In the genomic region with DNA sequence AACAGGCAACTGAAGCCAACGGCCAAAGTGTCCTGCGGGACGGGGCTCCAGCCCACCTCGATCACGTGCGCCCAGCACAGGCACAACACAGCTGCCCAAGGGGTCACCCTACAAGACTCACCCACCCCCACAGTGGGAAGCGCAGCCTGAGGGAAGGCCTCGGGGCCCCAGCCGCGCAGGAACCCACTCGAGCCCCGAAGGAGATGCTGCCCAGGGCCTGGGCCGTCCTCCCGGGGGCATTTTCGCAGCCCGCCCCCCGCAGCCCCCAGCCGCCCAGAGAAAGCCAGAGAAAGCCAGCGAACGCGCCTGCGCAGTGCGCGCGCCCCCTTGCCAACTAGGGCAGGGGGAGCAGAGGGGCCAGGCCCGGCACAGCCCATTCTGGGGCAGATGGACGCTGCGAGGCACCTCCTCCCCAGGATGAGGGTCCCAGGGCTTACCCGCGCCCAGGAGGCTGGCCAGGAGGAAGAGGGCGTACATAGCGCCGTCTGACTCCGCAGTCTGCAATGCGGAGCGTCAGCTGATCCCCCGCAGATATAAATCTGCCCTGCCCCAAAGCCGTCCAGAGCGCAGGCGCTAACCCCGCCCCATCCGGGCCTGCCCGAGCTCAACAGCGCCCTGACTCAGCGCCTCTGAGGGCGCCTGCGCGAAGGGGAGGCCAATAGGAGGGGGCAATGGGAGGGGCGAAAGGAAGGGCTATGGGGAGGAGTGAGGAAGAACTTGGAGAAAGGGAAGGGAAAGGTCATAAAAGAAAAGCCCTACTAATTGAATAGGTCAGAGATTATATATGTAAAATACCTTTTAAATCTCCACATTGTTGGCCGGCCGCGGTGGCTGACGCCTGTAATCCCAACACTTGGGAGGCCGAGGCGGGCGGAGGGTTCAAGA, we compare ENCODE assay signal across 1 cellular context.
TF ChIP-seq lines count a peak whose summit lies in the region.

Gene PSAP (minus strand): TSS at position 507 of the 885 bp plus-strand sequence. CDS start 30 bp downstream, at position 477.

TF ChIP-seq in K562, 482 proteins besides CTCF, POLR2A, EP300 and RAD21 (continued from another document and continues in another):
- TF ChIP-seq, protein P1, sequence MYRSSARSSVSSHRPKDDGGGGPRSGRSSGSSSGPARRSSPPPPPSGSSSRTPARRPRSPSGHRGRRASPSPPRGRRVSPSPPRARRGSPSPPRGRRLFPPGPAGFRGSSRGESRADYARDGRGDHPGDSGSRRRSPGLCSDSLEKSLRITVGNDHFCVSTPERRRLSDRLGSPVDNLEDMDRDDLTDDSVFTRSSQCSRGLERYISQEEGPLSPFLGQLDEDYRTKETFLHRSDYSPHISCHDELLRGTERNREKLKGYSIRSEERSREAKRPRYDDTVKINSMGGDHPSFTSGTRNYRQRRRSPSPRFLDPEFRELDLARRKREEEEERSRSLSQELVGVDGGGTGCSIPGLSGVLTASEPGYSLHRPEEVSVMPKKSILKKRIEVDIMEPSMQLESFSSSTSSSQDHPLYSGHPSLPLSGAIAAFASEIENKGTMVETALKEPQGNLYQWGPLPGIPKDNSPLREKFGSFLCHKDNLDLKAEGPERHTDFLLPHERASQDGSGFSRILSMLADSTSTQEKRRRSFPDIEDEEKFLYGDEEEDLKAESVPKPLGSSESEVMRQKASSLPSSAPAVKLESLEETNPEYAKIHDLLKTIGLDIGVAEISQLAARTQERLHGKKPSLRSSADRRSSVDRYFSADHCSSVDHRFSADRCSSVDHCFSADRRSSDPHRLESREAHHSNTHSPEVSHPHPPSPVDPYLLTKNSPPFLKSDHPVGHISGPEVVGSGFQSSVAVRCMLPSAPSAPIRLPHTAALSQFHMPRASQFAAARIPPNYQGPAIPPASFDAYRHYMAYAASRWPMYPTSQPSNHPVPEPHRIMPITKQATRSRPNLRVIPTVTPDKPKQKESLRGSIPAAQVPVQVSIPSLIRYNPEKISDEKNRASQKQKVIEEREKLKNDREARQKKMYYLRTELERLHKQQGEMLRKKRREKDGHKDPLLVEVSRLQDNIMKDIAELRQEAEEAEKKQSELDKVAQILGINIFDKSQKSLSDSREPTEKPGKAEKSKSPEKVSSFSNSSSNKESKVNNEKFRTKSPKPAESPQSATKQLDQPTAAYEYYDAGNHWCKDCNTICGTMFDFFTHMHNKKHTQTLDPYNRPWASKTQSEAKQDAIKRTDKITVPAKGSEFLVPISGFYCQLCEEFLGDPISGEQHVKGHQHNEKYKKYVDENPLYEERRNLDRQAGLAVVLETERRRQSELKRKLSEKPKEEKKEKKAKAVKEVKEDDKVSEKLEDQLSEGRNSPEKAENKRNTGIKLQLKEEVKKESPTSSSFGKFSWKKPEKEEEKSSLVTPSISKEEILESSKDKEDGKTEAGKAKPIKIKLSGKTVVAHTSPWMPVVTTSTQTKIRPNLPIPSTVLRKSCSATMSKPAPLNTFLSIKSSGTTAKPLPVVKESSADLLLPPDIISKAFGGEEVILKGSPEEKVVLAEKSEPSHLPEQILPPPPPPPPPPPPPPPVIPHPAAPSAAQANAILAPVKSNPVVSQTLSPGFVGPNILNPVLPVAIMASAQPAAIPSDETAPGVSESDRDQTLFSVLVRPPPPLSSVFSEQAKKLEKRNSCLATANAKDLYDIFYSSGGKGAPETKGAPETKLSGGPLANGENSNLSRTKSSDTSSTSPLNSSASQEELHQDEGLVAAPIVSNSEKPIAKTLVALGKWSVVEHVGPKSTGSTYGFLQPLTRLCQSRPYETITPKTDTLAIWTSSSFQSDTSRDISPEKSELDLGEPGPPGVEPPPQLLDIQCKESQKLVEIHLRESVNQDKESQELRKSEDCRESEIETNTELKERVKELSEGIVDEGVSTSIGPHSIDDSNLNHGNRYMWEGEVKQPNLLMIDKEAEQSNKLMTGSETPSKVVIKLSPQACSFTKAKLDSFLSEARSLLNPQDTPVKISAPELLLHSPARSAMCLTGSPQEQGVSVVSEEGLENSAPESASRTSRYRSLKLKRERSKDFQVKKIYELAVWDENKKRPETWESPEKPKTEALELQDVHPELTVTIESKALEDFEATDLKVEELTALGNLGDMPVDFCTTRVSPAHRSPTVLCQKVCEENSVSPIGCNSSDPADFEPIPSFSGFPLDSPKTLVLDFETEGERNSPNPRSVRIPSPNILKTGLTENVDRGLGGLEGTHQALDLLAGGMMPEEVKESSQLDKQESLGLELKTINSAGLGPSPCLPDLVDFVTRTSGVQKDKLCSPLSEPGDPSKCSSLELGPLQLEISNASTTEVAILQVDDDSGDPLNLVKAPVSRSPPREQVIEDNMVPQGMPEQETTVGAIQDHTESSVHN (IDR thresholded peaks at IDR 0.05; ENCODE audit: borderline replicate concordance in 1 of 2, low read depth in 1 of 2), result peak in 1 of 2 experiments; percentile 90; a peak in 2 of 4 replicates
- TF ChIP-seq HNRNPL (IDR thresholded peaks at IDR 0.05; ENCODE audit: low read depth, low read length) (peak; percentile 68; the same call in 1 of the 2 replicates), TEAD2 (tag; IDR thresholded peaks at IDR 0.05) (no peak), LCOR (CRISPR knock-in tag; IDR thresholded peaks at IDR 0.05) (no peak; the same call in none of the 2 replicates), OTX1 (CRISPR knock-in tag; IDR thresholded peaks at IDR 0.05) (no peak), ZBTB12 (CRISPR knock-in tag; IDR thresholded peaks at IDR 0.05) (no peak), ZNF431 (CRISPR knock-in tag; IDR thresholded peaks at IDR 0.05) (0 out of 2 replicates have a peak, but pooled peaks have one; percentile 31), MAFF (IDR thresholded peaks at IDR 0.05; ENCODE audit: low read length) (no peak), U2AF1 (optimal IDR thresholded peaks at IDR 0.05; ENCODE audit: low read depth, low read length) (no peak), SETDB1 (IDR thresholded peaks at IDR 0.05; ENCODE audit: low read length) (no peak), TCF3 (CRISPR knock-in tag; IDR thresholded peaks at IDR 0.05) (no peak; the same call in 1 of the 2 replicates), ZNF274 (IDR thresholded peaks at IDR 0.05; ENCODE audit: borderline replicate concordance, low read depth, low read length) (no peak), SMARCC2 (IDR thresholded peaks at IDR 0.05; ENCODE audit: low read depth) (no peak), E2F3 (CRISPR knock-in tag; IDR thresholded peaks at IDR 0.05) (no peak), TFAM (CRISPR knock-in tag; conservative IDR thresholded peaks at IDR 0.05) (no peak), POLR2AphosphoS5 (IDR thresholded peaks at IDR 0.05; ENCODE audit: control insufficient read depth, insufficient read depth, low read depth, low read length) (peak; percentile 86), MCM3 (IDR thresholded peaks at IDR 0.05) (no peak), ZNF134 (CRISPR knock-in tag; conservative IDR thresholded peaks at IDR 0.05) (no peak), ZC3H4 (CRISPR knock-in tag; IDR thresholded peaks at IDR 0.05; ENCODE audit: borderline replicate concordance) (peak; percentile 47; the same call in 1 of the 2 replicates), MCM5 (IDR thresholded peaks at IDR 0.05; ENCODE audit: low read depth) (no peak), BMI1 (IDR thresholded peaks at IDR 0.05; ENCODE audit: low read length) (no peak), KDM1A (IDR thresholded peaks at IDR 0.05) (no peak), SRSF1 (IDR thresholded peaks at IDR 0.05; ENCODE audit: low read depth, low read length) (no peak), ZNF589 (CRISPR knock-in tag; IDR thresholded peaks at IDR 0.05; ENCODE audit: low read depth) (no peak), STAT5A (IDR thresholded peaks at IDR 0.05; ENCODE audit: borderline replicate concordance, low read length) (no peak; the same call in 1 of the 2 replicates), EGR1 (conservative IDR thresholded peaks at IDR 0.05) (peak; percentile 64), SAFB2 (IDR thresholded peaks at IDR 0.05; ENCODE audit: borderline replicate concordance, low read depth, low read length, severe bottlenecking) (no peak), TEAD1 (CRISPR knock-in tag; IDR thresholded peaks at IDR 0.05) (peak; percentile 90 to 99), ZNF184 (CRISPR knock-in tag; IDR thresholded peaks at IDR 0.05) (no peak), BRD9 (IDR thresholded peaks at IDR 0.05; ENCODE audit: low read depth, partially characterized antibody) (peak; percentile 63), ESRRB (CRISPR knock-in tag; IDR thresholded peaks at IDR 0.05; ENCODE audit: borderline replicate concordance) (no peak)
- TF ChIP-seq, protein P2, sequence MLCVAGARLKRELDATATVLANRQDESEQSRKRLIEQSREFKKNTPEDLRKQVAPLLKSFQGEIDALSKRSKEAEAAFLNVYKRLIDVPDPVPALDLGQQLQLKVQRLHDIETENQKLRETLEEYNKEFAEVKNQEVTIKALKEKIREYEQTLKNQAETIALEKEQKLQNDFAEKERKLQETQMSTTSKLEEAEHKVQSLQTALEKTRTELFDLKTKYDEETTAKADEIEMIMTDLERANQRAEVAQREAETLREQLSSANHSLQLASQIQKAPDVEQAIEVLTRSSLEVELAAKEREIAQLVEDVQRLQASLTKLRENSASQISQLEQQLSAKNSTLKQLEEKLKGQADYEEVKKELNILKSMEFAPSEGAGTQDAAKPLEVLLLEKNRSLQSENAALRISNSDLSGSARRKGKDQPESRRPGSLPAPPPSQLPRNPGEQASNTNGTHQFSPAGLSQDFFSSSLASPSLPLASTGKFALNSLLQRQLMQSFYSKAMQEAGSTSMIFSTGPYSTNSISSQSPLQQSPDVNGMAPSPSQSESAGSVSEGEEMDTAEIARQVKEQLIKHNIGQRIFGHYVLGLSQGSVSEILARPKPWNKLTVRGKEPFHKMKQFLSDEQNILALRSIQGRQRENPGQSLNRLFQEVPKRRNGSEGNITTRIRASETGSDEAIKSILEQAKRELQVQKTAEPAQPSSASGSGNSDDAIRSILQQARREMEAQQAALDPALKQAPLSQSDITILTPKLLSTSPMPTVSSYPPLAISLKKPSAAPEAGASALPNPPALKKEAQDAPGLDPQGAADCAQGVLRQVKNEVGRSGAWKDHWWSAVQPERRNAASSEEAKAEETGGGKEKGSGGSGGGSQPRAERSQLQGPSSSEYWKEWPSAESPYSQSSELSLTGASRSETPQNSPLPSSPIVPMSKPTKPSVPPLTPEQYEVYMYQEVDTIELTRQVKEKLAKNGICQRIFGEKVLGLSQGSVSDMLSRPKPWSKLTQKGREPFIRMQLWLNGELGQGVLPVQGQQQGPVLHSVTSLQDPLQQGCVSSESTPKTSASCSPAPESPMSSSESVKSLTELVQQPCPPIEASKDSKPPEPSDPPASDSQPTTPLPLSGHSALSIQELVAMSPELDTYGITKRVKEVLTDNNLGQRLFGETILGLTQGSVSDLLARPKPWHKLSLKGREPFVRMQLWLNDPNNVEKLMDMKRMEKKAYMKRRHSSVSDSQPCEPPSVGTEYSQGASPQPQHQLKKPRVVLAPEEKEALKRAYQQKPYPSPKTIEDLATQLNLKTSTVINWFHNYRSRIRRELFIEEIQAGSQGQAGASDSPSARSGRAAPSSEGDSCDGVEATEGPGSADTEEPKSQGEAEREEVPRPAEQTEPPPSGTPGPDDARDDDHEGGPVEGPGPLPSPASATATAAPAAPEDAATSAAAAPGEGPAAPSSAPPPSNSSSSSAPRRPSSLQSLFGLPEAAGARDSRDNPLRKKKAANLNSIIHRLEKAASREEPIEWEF (CRISPR knock-in tag; IDR thresholded peaks at IDR 0.05), result no peak
- TF ChIP-seq, protein P3, sequence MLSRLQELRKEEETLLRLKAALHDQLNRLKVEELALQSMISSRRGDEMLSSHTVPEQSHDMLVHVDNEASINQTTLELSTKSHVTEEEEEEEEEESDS (CRISPR knock-in tag; IDR thresholded peaks at IDR 0.05), result no peak
- TF ChIP-seq, protein P4, sequence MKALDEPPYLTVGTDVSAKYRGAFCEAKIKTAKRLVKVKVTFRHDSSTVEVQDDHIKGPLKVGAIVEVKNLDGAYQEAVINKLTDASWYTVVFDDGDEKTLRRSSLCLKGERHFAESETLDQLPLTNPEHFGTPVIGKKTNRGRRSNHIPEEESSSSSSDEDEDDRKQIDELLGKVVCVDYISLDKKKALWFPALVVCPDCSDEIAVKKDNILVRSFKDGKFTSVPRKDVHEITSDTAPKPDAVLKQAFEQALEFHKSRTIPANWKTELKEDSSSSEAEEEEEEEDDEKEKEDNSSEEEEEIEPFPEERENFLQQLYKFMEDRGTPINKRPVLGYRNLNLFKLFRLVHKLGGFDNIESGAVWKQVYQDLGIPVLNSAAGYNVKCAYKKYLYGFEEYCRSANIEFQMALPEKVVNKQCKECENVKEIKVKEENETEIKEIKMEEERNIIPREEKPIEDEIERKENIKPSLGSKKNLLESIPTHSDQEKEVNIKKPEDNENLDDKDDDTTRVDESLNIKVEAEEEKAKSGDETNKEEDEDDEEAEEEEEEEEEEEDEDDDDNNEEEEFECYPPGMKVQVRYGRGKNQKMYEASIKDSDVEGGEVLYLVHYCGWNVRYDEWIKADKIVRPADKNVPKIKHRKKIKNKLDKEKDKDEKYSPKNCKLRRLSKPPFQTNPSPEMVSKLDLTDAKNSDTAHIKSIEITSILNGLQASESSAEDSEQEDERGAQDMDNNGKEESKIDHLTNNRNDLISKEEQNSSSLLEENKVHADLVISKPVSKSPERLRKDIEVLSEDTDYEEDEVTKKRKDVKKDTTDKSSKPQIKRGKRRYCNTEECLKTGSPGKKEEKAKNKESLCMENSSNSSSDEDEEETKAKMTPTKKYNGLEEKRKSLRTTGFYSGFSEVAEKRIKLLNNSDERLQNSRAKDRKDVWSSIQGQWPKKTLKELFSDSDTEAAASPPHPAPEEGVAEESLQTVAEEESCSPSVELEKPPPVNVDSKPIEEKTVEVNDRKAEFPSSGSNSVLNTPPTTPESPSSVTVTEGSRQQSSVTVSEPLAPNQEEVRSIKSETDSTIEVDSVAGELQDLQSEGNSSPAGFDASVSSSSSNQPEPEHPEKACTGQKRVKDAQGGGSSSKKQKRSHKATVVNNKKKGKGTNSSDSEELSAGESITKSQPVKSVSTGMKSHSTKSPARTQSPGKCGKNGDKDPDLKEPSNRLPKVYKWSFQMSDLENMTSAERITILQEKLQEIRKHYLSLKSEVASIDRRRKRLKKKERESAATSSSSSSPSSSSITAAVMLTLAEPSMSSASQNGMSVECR (CRISPR knock-in tag; IDR thresholded peaks at IDR 0.05), result peak; percentile 96
